ENCODE assay signal across 9 cellular contexts in the genomic region with DNA sequence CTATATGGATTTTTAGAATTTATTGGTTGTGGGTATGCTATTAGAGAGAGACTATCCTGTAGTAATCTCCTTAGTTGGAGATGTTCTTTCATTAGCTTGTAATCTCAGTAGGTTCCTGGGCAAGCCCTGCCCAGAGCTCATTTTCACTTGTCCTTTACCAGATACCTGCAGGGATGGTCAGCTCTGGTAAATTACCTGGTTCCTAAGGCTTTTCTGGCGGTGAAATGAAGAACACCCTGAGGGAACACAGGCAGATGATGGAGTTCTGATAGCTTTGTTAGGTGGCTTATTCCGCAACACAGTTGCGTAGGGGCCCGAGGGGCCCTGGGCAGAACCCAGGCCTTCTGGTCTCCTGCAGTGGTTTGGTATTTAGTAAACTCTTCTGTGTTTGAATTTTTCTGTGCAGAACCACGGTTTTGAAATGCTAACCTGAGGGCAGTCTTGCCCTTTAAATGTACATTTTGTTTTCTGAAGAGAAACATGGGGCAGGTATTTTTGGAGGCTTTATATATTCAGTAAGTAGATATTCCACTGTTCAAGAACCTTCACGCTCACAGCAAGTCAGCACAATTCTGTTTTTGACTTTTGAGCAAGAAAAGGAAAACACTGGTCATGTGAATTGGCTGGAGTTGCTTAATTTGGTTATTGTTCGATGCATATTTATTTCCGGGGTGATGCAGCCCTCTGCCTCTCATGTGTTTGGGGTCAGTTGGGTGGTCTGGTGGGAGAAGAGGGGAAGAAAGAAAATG. TPM values are rescaled to one million over a fixed set of nuclear protein-coding genes. Genes with fewer than 3 reads are reported as not detected.
A peak's percentile ranks its signal among the peaks of the same experiment; 100 is the strongest.
DNase-seq lines count a peak whose midpoint lies in the region; ATAC-seq and TF ChIP-seq lines count a peak whose summit lies in the region.
"Had no signal": no experiment of that assay in that cellular context is flagged by ENCODE, and none has a peak within 500 bp of the region (broad histone marks: within the 10 kb centered on the region; RNA-seq: fewer than 3 reads in every experiment).

No MANE protein-coding gene starts in this region.

- H3K9ac ChIP-seq in OCI-LY3 (ENCODE audit: low read length) (peak overlapping the region; percentile 7; the same call in 1 of the 2 replicates), smooth muscle cell (ENCODE audit: low read depth) (no peak overlapping the region)

- WGBS in smooth muscle cell (ENCODE audit: low lambda C conversion rate): 55% methylated on average over 8 of the region's 8 CpGs

- H3K4me1 ChIP-seq in OCI-LY3 (ENCODE audit: low read length) (peaks cover 16% of the 10 kb centered on the region), smooth muscle cell (ENCODE audit: low read depth) (peaks cover 5% of the 10 kb centered on the region)

- DNase-seq in globus pallidus (ENCODE audit: low spot score): peak; percentile 40
- DNase-seq in smooth muscle cell (lab: John Stamatoyannopoulos, UW; ENCODE audit: unreplicated experiment): no peak
- no peak for DNase-seq in NCI-H446 (lab: John Stamatoyannopoulos, UW)
- DNase-seq in T-helper 2 cell: no peak
- no peak for DNase-seq in AML-193 (lab: John Stamatoyannopoulos, UW)
- no peak for DNase-seq in middle frontal gyrus (ENCODE audit: extremely low spot score, low spot score)
- DNase-seq: central memory CD4-positive, alpha-beta T cell had no signal

- TF ChIP-seq CTCF in OCI-LY3 (IDR thresholded peaks at IDR 0.05; ENCODE audit: low read depth, low read length) (peak; percentile 34), smooth muscle cell (IDR thresholded peaks at IDR 0.05; ENCODE audit: borderline replicate concordance, insufficient read depth, poor library complexity, severe bottlenecking) (no peak)

- no peaks in the 10 kb centered on the region for H3K27me3 ChIP-seq in OCI-LY3 (ENCODE audit: low read depth, low read length)
- no peaks in the 10 kb centered on the region for H3K27me3 ChIP-seq in smooth muscle cell (ENCODE audit: low read depth)

- H4K20me1 ChIP-seq in OCI-LY3 (ENCODE audit: insufficient read depth, low read length) (peaks cover 6% of the 10 kb centered on the region; the same call in 1 of the 2 replicates), smooth muscle cell (ENCODE audit: low read depth) (peaks cover 95% of the 10 kb centered on the region)

- H2AFZ ChIP-seq in OCI-LY3 (ENCODE audit: low read depth, low read length) (no peak overlapping the region), smooth muscle cell (ENCODE audit: low read depth) (no peak overlapping the region)

- peaks cover 15% of the 10 kb centered on the region for H3F3A ChIP-seq in smooth muscle cell (ENCODE audit: low read depth)

- peak; percentile 16 for ATAC-seq in GM21423 (IDR thresholded peaks at IDR 0.05; ENCODE audit: unreplicated experiment)

- H3K4me2 ChIP-seq in OCI-LY3 (ENCODE audit: low read length) (peak overlapping the region; percentile 51), smooth muscle cell (peak overlapping the region; percentile 48)

- H3K4me3 ChIP-seq in OCI-LY3 (ENCODE audit: low read length) (peak overlapping the region; percentile 22), smooth muscle cell (no peak overlapping the region)

- H3K27ac ChIP-seq in OCI-LY3 (ENCODE audit: low read length): peak overlapping the region; percentile 39
- peak overlapping the region; percentile 56 for H3K27ac ChIP-seq in smooth muscle cell (ENCODE audit: low read depth)

- H3K79me2 ChIP-seq in OCI-LY3 (ENCODE audit: low read length) (peaks cover 32% of the 10 kb centered on the region), smooth muscle cell (ENCODE audit: low read depth) (peaks cover 79% of the 10 kb centered on the region)

- H3K36me3 ChIP-seq in OCI-LY3 (replicated peaks; ENCODE audit: low read depth, low read length) (peaks cover 42% of the 10 kb centered on the region), smooth muscle cell (ENCODE audit: low read depth) (peaks cover 4% of the 10 kb centered on the region)

- H3K9me3 ChIP-seq in OCI-LY3 (ENCODE audit: insufficient read depth, low read length): no peaks in the 10 kb centered on the region
- H3K9me3 ChIP-seq in smooth muscle cell (replicated peaks; ENCODE audit: low read depth): no peaks in the 10 kb centered on the region

RNA-seq across cellular contexts. Expression of gene ZNF532, which starts 22.4 kb away (rescaled TPM):
- total RNA-seq in smooth muscle cell: 126 and 133 TPM in 2 replicates
- 31.6 and 39.8 TPM in 2 replicates for polyA plus RNA-seq in smooth muscle cell
